In the genomic region with DNA sequence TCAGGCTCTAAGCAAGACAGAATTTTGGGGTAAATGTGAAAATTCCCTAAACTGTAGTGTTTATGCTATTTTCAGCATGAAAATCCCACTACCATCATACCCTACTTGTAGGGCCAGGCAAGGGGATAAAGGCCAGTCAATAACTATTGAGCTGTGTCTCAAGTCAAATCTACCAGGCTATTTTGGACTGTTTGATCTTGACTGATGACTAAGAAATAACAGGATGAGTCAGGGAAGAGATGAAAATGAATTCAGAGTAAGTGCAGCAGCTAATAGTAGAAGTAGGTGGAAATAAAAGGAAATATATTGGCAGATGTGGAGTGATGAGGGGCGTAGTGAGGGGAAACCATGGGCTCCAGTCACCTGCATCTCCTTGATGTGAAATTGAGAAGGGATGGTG, we compare ENCODE assay signal across 1 cellular context.
TF ChIP-seq lines count a peak whose summit lies in the region.

No MANE protein-coding gene starts in this region.

TF ChIP-seq in SK-N-SH, 30 proteins besides CTCF, POLR2A, EP300 and RAD21 (continued from another document):
- no peak for TF ChIP-seq RXRA (IDR thresholded peaks at IDR 0.05; ENCODE audit: borderline replicate concordance, low read depth)
- no peak for TF ChIP-seq FOXJ3 (CRISPR knock-in tag; IDR thresholded peaks at IDR 0.05)
- no peak for TF ChIP-seq GABPA (IDR thresholded peaks at IDR 0.05; ENCODE audit: low read depth)
- TF ChIP-seq NFIC (IDR thresholded peaks at IDR 0.05; ENCODE audit: borderline replicate concordance), result no peak; the same call in 1 of the 2 replicates
- peak; percentile 79 for TF ChIP-seq FOSL2 (IDR thresholded peaks at IDR 0.05; ENCODE audit: borderline replicate concordance, low read depth)
- TF ChIP-seq, protein P1, sequence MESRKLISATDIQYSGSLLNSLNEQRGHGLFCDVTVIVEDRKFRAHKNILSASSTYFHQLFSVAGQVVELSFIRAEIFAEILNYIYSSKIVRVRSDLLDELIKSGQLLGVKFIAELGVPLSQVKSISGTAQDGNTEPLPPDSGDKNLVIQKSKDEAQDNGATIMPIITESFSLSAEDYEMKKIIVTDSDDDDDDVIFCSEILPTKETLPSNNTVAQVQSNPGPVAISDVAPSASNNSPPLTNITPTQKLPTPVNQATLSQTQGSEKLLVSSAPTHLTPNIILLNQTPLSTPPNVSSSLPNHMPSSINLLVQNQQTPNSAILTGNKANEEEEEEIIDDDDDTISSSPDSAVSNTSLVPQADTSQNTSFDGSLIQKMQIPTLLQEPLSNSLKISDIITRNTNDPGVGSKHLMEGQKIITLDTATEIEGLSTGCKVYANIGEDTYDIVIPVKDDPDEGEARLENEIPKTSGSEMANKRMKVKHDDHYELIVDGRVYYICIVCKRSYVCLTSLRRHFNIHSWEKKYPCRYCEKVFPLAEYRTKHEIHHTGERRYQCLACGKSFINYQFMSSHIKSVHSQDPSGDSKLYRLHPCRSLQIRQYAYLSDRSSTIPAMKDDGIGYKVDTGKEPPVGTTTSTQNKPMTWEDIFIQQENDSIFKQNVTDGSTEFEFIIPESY (IDR thresholded peaks at IDR 0.05; ENCODE audit: borderline replicate concordance, low read depth), result no peak
- no peak for TF ChIP-seq MEF2A (IDR thresholded peaks at IDR 0.05; ENCODE audit: borderline replicate concordance, low read depth)
- TF ChIP-seq YY1 (IDR thresholded peaks at IDR 0.05; ENCODE audit: low read depth), result no peak
- TF ChIP-seq TAF1 (IDR thresholded peaks at IDR 0.05; ENCODE audit: borderline replicate concordance, low read depth, low read length), result no peak
- TF ChIP-seq, protein P2, sequence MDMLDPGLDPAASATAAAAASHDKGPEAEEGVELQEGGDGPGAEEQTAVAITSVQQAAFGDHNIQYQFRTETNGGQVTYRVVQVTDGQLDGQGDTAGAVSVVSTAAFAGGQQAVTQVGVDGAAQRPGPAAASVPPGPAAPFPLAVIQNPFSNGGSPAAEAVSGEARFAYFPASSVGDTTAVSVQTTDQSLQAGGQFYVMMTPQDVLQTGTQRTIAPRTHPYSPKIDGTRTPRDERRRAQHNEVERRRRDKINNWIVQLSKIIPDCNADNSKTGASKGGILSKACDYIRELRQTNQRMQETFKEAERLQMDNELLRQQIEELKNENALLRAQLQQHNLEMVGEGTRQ (IDR thresholded peaks at IDR 0.05; ENCODE audit: borderline replicate concordance, low read depth, low read length), result no peak
